ENCODE assay signal across 7 cellular contexts in the genomic region with DNA sequence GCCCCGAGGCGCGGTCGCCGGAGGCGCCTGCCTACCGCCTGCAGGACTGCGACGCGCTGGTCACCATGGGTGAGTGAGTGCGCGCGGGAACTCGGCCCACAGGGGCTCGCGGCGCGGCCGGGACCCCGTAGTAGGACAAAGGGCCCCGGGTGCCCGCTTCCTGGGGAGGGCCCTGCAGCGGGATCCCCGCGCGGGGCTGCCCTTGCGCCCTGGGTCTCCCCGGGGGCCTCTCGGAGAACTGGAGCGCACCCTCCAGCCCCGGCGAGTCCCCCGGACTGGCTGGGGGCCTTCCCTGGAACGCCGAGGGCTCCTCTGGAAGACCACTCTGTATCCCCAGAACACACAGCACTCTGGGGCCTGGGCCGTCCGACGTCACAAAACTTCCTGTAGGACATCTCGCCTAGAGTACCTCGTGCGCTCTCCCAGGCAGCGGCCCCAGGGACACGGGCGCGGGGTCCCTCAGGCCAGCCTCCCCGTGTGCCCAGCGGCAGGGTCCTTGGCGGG.
DNase-seq lines count a peak whose midpoint lies in the region; ATAC-seq and TF ChIP-seq lines count a peak whose summit lies in the region.

No MANE protein-coding gene starts in this region.

- no peaks in the 10 kb centered on the region for H3K27me3 Mint-ChIP-seq in nephron progenitor cell (ENCODE audit: low read depth, poor library complexity)

- H3K27ac Mint-ChIP-seq in nephron progenitor cell, result no peak overlapping the region

- ATAC-seq in GM21423 (IDR thresholded peaks at IDR 0.05; ENCODE audit: unreplicated experiment), result peak; percentile 14
- peak; percentile 1 for ATAC-seq in HG03565 (IDR thresholded peaks at IDR 0.05; ENCODE audit: unreplicated experiment)
- ATAC-seq in gastrocnemius medialis, result peak; percentile 7 to 53

- DNase-seq in effector CD8-positive, alpha-beta T cell (lab: John Stamatoyannopoulos, UW), result peak; percentile 3
- DNase-seq in gastrocnemius medialis (peak in 1 of 2 donors; percentile 11), nephron progenitor cell (no peak), NCI-H345 (lab: John Stamatoyannopoulos, UW) (no peak), osteoblast (ENCODE audit: insufficient read length, low spot score, missing footprints) (no peak)

- H3K27me3 ChIP-seq in gastrocnemius medialis (no peaks in the 10 kb centered on the region), osteoblast (ENCODE audit: insufficient read depth, low read length) (no peaks in the 10 kb centered on the region)

- H3K79me2 ChIP-seq in osteoblast (ENCODE audit: insufficient read depth, low read length), result no peaks in the 10 kb centered on the region

- H3K4me1 Mint-ChIP-seq in nephron progenitor cell, result no peaks in the 10 kb centered on the region

- H2AFZ ChIP-seq in osteoblast (ENCODE audit: low read length), result no peak overlapping the region

- no peak overlapping the region for H3K4me3 Mint-ChIP-seq in nephron progenitor cell

- H3K4me2 ChIP-seq in osteoblast (ENCODE audit: insufficient read depth, low read length), result no peak overlapping the region

- intact Hi-C loops in gastrocnemius medialis (cut with DNase I; ENCODE audit: low total_unique reads), result no loop called here

- peak overlapping the region in 2 of 4 donors; percentile 46 to 53 for H3K4me3 ChIP-seq in gastrocnemius medialis
- no peak overlapping the region for H3K4me3 ChIP-seq in osteoblast (ENCODE audit: insufficient read depth, low read length)

- H3K9me3 ChIP-seq in gastrocnemius medialis (no peaks in the 10 kb centered on the region), osteoblast (ENCODE audit: low read depth, low read length) (no peaks in the 10 kb centered on the region)

- in situ Hi-C loops in gastrocnemius medialis (cut with MboI; ENCODE audit: low sequenced_read_pairs in 4 of 4), result no loop called here

- H3K36me3 ChIP-seq in gastrocnemius medialis (no peaks in the 10 kb centered on the region), osteoblast (ENCODE audit: insufficient read depth, low read length) (no peaks in the 10 kb centered on the region)

- no peaks in the 10 kb centered on the region for H4K20me1 ChIP-seq in osteoblast (ENCODE audit: insufficient read depth, low read length)

- TF ChIP-seq CTCF in gastrocnemius medialis (IDR thresholded peaks at IDR 0.05 in 4 of 5, conservative IDR thresholded peaks at IDR 0.05 in 1 of 5) (no peak), nephron progenitor cell (IDR thresholded peaks at IDR 0.05) (no peak), osteoblast (IDR thresholded peaks at IDR 0.05; ENCODE audit: extremely low read depth, low read depth, low read length) (no peak)

- H3K36me3 Mint-ChIP-seq in nephron progenitor cell (ENCODE audit: low read depth), result no peaks in the 10 kb centered on the region

- H3K4me1 ChIP-seq in gastrocnemius medialis, result no peaks in the 10 kb centered on the region
- no peaks in the 10 kb centered on the region for H3K4me1 ChIP-seq in osteoblast (ENCODE audit: insufficient read depth, low read length)

- H3K27ac ChIP-seq in gastrocnemius medialis, result peak overlapping the region in 2 of 4 donors; percentile 72 to 73
- H3K27ac ChIP-seq in osteoblast (ENCODE audit: low read depth, low read length), result no peak overlapping the region

- no peak for TF ChIP-seq POLR2A in gastrocnemius medialis (IDR thresholded peaks at IDR 0.05)

- no peaks in the 10 kb centered on the region for H3K9me3 Mint-ChIP-seq in nephron progenitor cell
